Comparison of ENCODE assay signal across 15 cellular contexts in genomic region chr1:38516560-38516959, GRCh38.
"Had no signal": no experiment of that assay in that cellular context is flagged by ENCODE, and none has a peak within 500 bp of the region (broad histone marks: within the 10 kb centered on the region; RNA-seq: fewer than 3 reads in every experiment).

No MANE protein-coding gene starts in this region.

- H3K4me3 Mint-ChIP-seq: dendritic cell treated with granulocyte-macrophage colony-stimulating factor and Interleukin-4, amounts not matched to agents 40 ng/mL and 50 ng/mL, for 4 days; effector memory CD8-positive, alpha-beta T cell; endodermal cell; mesothelial cell of epicardium had no signal

- H3K4me3 ChIP-seq: colonic mucosa, esophagus squamous epithelium, gastrocnemius medialis, heart right ventricle, left lung, lower lobe of right lung, mucosa of descending colon had no signal

- H3K36me3 Mint-ChIP-seq: mesothelial cell of epicardium had no signal

- H3K27ac Mint-ChIP-seq: dendritic cell treated with granulocyte-macrophage colony-stimulating factor and Interleukin-4, amounts not matched to agents 40 ng/mL and 50 ng/mL, for 4 days; effector memory CD8-positive, alpha-beta T cell; endodermal cell; mesothelial cell of epicardium had no signal

- H3K27ac ChIP-seq: colonic mucosa, epithelial cell of prostate, esophagus squamous epithelium, gastrocnemius medialis, heart right ventricle, left lung, lower lobe of right lung had no signal

- ATAC-seq: effector memory CD8-positive, alpha-beta T cell; esophagus mucosa; gastrocnemius medialis; heart right ventricle; left cardiac atrium; left lung; left ventricle myocardium superior; lower lobe of right lung; mucosa of descending colon had no signal

- H3K9me3 Mint-ChIP-seq: dendritic cell treated with granulocyte-macrophage colony-stimulating factor and Interleukin-4, amounts not matched to agents 40 ng/mL and 50 ng/mL, for 4 days; effector memory CD8-positive, alpha-beta T cell; endodermal cell; mesothelial cell of epicardium had no signal
